ENCODE assay signal across 16 cellular contexts in the genomic region with DNA sequence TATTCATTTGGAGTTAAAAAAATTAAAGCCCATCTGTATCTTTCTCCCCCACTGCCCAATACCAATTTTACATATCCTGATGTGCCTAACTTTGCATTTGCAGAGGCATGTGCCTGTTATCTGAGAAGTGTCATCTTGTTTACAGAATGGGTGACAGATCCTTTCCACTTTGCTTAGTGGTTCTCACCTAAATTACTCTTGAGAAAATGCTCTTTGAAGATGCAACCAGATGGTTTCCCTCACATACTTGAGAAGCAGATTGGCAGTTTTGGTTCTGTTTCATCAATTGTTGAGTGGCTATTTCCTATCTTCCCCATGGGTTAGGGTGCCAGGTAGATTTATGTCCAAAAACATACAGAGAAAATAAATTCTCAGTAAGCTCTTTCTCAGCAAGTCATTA.
DNase-seq lines count a peak whose midpoint lies in the region; ATAC-seq and TF ChIP-seq lines count a peak whose summit lies in the region.
"Had no signal": no experiment of that assay in that cellular context is flagged by ENCODE, and none has a peak within 500 bp of the region (broad histone marks: within the 10 kb centered on the region; RNA-seq: fewer than 3 reads in every experiment).

No MANE protein-coding gene starts in this region.

- H3K9me3 Mint-ChIP-seq in WTC11: peaks cover 18% of the 10 kb centered on the region

- no peak overlapping the region for H3K4me3 ChIP-seq in HUES6 (ENCODE audit: low read depth, low read length)
- H3K4me3 ChIP-seq: BLaER1 treated with 17β-estradiol and CSF1 and Interleukin-3, amounts not matched to agents 10 nM and 100 nM had no signal

- CTCF ChIA-PET in WTC11 (lab: Charles Lee): interaction anchor here (0.9 kb wide), 1 partner anchor 28 kb away, joined by 4 read pairs; no protein-coding TSS in a partner anchor

- H3K4me3 Mint-ChIP-seq in WTC11: peak overlapping the region; percentile 3
- H3K4me3 Mint-ChIP-seq: CD4-positive, CD25-positive, alpha-beta regulatory T cell had no signal

- H3K36me3 Mint-ChIP-seq in WTC11: peaks cover 17% of the 10 kb centered on the region
- H3K36me3 Mint-ChIP-seq: CD4-positive, CD25-positive, alpha-beta regulatory T cell had no signal

- peaks cover 3% of the 10 kb centered on the region; the same call in 1 of the 2 replicates for H3K9me3 ChIP-seq in HUES6 (ENCODE audit: control insufficient read depth, insufficient read depth, low read depth, low read length)

- no peaks in the 10 kb centered on the region; the same call in 1 of the 2 replicates for H3K27me3 Mint-ChIP-seq in WTC11 (ENCODE audit: low read depth)
- H3K27me3 Mint-ChIP-seq: CD4-positive, CD25-positive, alpha-beta regulatory T cell had no signal

- H3K27me3 ChIP-seq in HUES6 (ENCODE audit: control insufficient read depth, insufficient read depth, low read length): no peaks in the 10 kb centered on the region
- H3K27me3 ChIP-seq: BLaER1 treated with 17β-estradiol and CSF1 and Interleukin-3, amounts not matched to agents 10 nM and 100 nM had no signal

- POLR2A ChIA-PET in WTC11 (lab: Charles Lee): no interaction called here

- H3K27ac Mint-ChIP-seq in WTC11: peak overlapping the region; percentile 20
- H3K27ac Mint-ChIP-seq: CD4-positive, CD25-positive, alpha-beta regulatory T cell had no signal

- peaks cover 17% of the 10 kb centered on the region for H3K4me1 ChIP-seq in HUES6 (ENCODE audit: control insufficient read depth, insufficient read depth, low read length)
- H3K4me1 ChIP-seq: BLaER1 treated with 17β-estradiol and CSF1 and Interleukin-3, amounts not matched to agents 10 nM and 100 nM had no signal

- peaks cover 22% of the 10 kb centered on the region for H3K4me1 Mint-ChIP-seq in WTC11
- H3K4me1 Mint-ChIP-seq: CD4-positive, CD25-positive, alpha-beta regulatory T cell had no signal

- 0 out of 2 replicates have a peak, but pooled peaks have one; percentile 24 for ATAC-seq in WTC11
- no peak for ATAC-seq in GM21367 (IDR thresholded peaks at IDR 0.05; ENCODE audit: unreplicated experiment)
- ATAC-seq in HG02623 (IDR thresholded peaks at IDR 0.05; ENCODE audit: unreplicated experiment): no peak

- H3K9ac ChIP-seq in HUES6 (ENCODE audit: low read length): no peak overlapping the region
- H3K9ac ChIP-seq: BLaER1 treated with 17β-estradiol and CSF1 and Interleukin-3, amounts not matched to agents 10 nM and 100 nM had no signal

- no peaks in the 10 kb centered on the region for H3K36me3 ChIP-seq in HUES6 (ENCODE audit: control insufficient read depth, insufficient read depth, low read length)
- H3K36me3 ChIP-seq: BLaER1 treated with 17β-estradiol and CSF1 and Interleukin-3, amounts not matched to agents 10 nM and 100 nM had no signal

- H3K27ac ChIP-seq in HUES6 (ENCODE audit: low read depth, low read length): peak overlapping the region; percentile 3; the same call in 1 of the 2 replicates
- H3K27ac ChIP-seq: BLaER1 treated with 17β-estradiol and CSF1 and Interleukin-3, amounts not matched to agents 10 nM and 100 nM had no signal

- DNase-seq in NCI-H187 treated with DMSO at 0.1 percent for 48 hours (lab: John Stamatoyannopoulos, UW) (peak; percentile 15), NCI-H187 (lab: John Stamatoyannopoulos, UW) (no peak), WTC11 (ENCODE audit: low spot score) (no peak), NCI-H1417 treated with DMSO at 0.1 percent for 48 hours (lab: John Stamatoyannopoulos, UW) (no peak)
- DNase-seq: 8988T; ACHN; Calu3; CD4-positive, CD25-positive, alpha-beta regulatory T cell; DMS153; GF-D8; IMR-90; KBM-7 had no signal

- no peak for TF ChIP-seq CTCF in WTC11 (IDR thresholded peaks at IDR 0.05)

TF ChIP-seq in WTC11, 78 proteins besides CTCF, POLR2A, EP300 and RAD21 (continues in another document):
- no peak for TF ChIP-seq TEAD4 (CRISPR knock-in tag; IDR thresholded peaks at IDR 0.05)
- TF ChIP-seq, protein P1, sequence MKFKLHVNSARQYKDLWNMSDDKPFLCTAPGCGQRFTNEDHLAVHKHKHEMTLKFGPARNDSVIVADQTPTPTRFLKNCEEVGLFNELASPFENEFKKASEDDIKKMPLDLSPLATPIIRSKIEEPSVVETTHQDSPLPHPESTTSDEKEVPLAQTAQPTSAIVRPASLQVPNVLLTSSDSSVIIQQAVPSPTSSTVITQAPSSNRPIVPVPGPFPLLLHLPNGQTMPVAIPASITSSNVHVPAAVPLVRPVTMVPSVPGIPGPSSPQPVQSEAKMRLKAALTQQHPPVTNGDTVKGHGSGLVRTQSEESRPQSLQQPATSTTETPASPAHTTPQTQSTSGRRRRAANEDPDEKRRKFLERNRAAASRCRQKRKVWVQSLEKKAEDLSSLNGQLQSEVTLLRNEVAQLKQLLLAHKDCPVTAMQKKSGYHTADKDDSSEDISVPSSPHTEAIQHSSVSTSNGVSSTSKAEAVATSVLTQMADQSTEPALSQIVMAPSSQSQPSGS (CRISPR knock-in tag; IDR thresholded peaks at IDR 0.05; ENCODE audit: borderline replicate concordance, low read depth): no peak
- TF ChIP-seq, protein P2, sequence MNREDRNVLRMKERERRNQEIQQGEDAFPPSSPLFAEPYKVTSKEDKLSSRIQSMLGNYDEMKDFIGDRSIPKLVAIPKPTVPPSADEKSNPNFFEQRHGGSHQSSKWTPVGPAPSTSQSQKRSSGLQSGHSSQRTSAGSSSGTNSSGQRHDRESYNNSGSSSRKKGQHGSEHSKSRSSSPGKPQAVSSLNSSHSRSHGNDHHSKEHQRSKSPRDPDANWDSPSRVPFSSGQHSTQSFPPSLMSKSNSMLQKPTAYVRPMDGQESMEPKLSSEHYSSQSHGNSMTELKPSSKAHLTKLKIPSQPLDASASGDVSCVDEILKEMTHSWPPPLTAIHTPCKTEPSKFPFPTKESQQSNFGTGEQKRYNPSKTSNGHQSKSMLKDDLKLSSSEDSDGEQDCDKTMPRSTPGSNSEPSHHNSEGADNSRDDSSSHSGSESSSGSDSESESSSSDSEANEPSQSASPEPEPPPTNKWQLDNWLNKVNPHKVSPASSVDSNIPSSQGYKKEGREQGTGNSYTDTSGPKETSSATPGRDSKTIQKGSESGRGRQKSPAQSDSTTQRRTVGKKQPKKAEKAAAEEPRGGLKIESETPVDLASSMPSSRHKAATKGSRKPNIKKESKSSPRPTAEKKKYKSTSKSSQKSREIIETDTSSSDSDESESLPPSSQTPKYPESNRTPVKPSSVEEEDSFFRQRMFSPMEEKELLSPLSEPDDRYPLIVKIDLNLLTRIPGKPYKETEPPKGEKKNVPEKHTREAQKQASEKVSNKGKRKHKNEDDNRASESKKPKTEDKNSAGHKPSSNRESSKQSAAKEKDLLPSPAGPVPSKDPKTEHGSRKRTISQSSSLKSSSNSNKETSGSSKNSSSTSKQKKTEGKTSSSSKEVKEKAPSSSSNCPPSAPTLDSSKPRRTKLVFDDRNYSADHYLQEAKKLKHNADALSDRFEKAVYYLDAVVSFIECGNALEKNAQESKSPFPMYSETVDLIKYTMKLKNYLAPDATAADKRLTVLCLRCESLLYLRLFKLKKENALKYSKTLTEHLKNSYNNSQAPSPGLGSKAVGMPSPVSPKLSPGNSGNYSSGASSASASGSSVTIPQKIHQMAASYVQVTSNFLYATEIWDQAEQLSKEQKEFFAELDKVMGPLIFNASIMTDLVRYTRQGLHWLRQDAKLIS (CRISPR knock-in tag; IDR thresholded peaks at IDR 0.05; ENCODE audit: borderline replicate concordance): no peak
- no peak for TF ChIP-seq GTF2I (CRISPR knock-in tag; conservative IDR thresholded peaks at IDR 0.05)
- TF ChIP-seq ZNF671 (CRISPR knock-in tag; IDR thresholded peaks at IDR 0.05): no peak
- TF ChIP-seq, protein P3, sequence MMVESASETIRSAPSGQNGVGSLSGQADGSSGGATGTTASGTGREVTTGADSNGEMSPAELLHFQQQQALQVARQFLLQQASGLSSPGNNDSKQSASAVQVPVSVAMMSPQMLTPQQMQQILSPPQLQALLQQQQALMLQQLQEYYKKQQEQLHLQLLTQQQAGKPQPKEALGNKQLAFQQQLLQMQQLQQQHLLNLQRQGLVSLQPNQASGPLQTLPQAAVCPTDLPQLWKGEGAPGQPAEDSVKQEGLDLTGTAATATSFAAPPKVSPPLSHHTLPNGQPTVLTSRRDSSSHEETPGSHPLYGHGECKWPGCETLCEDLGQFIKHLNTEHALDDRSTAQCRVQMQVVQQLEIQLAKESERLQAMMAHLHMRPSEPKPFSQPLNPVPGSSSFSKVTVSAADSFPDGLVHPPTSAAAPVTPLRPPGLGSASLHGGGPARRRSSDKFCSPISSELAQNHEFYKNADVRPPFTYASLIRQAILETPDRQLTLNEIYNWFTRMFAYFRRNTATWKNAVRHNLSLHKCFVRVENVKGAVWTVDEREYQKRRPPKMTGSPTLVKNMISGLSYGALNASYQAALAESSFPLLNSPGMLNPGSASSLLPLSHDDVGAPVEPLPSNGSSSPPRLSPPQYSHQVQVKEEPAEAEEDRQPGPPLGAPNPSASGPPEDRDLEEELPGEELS (CRISPR knock-in tag; IDR thresholded peaks at IDR 0.05): no peak
- TF ChIP-seq, protein P4, sequence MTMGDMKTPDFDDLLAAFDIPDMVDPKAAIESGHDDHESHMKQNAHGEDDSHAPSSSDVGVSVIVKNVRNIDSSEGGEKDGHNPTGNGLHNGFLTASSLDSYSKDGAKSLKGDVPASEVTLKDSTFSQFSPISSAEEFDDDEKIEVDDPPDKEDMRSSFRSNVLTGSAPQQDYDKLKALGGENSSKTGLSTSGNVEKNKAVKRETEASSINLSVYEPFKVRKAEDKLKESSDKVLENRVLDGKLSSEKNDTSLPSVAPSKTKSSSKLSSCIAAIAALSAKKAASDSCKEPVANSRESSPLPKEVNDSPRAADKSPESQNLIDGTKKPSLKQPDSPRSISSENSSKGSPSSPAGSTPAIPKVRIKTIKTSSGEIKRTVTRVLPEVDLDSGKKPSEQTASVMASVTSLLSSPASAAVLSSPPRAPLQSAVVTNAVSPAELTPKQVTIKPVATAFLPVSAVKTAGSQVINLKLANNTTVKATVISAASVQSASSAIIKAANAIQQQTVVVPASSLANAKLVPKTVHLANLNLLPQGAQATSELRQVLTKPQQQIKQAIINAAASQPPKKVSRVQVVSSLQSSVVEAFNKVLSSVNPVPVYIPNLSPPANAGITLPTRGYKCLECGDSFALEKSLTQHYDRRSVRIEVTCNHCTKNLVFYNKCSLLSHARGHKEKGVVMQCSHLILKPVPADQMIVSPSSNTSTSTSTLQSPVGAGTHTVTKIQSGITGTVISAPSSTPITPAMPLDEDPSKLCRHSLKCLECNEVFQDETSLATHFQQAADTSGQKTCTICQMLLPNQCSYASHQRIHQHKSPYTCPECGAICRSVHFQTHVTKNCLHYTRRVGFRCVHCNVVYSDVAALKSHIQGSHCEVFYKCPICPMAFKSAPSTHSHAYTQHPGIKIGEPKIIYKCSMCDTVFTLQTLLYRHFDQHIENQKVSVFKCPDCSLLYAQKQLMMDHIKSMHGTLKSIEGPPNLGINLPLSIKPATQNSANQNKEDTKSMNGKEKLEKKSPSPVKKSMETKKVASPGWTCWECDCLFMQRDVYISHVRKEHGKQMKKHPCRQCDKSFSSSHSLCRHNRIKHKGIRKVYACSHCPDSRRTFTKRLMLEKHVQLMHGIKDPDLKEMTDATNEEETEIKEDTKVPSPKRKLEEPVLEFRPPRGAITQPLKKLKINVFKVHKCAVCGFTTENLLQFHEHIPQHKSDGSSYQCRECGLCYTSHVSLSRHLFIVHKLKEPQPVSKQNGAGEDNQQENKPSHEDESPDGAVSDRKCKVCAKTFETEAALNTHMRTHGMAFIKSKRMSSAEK (CRISPR knock-in tag; IDR thresholded peaks at IDR 0.05; ENCODE audit: borderline replicate concordance): no peak
